7 cellular contexts compared by ENCODE assay signal in genomic region chr9:113463418-113464285, GRCh38. TPM values are rescaled to one million over a fixed set of nuclear protein-coding genes. Genes with fewer than 3 reads are reported as not detected.
DNase-seq lines count a peak whose midpoint lies in the region; ATAC-seq and TF ChIP-seq lines count a peak whose summit lies in the region.

Gene RGS3, plus strand, starts transcription at chr9:113463727. Its CDS starts 76 bp downstream, at chr9:113463803.

- no peak within 1 kb of the TSS for H3K27ac ChIP-seq in dorsolateral prefrontal cortex
- H3K27ac ChIP-seq in lower lobe of right lung = no peak within 1 kb of the TSS

- H3K4me3 ChIP-seq in dorsolateral prefrontal cortex (peak within 1 kb of the TSS in 58 of 59 donors; percentile 15 to 66 (median 44)), lower lobe of right lung (peak within 1 kb of the TSS; percentile 50)

- H3K27me3 ChIP-seq in dorsolateral prefrontal cortex (peaks cover 0 to 24% (median 3%) of the 10 kb centered on the region in 45 donors), lower lobe of right lung (ENCODE audit: low read depth) (no peaks in the 10 kb centered on the region)

- ATAC-seq in lower lobe of right lung (peak; percentile 96 to 99), HG03342 (IDR thresholded peaks at IDR 0.05; ENCODE audit: unreplicated experiment) (no peak)

- H3K4me1 ChIP-seq in lower lobe of right lung = peaks cover 12% of the 10 kb centered on the region

- peak within 1 kb of the TSS; percentile 84 for H3K4me3 Mint-ChIP-seq in type B pancreatic cell

- no peaks in the 10 kb centered on the region for H3K9me3 Mint-ChIP-seq in type B pancreatic cell

- H3K9me3 ChIP-seq in lower lobe of right lung = no peaks in the 10 kb centered on the region

- H3K27ac Mint-ChIP-seq in type B pancreatic cell = no peak within 1 kb of the TSS

- DNase-seq in HuH-7.5 (ENCODE audit: low spot score) (peak; percentile 76), NCI-H748 treated with DMSO at 0.1 percent for 48 hours (lab: John Stamatoyannopoulos, UW) (peak; percentile 74), dorsolateral prefrontal cortex (peak in 2 of 10 donors; percentile 15 to 49), lower lobe of right lung (peak; percentile 81), type B pancreatic cell (ENCODE audit: extremely low spot score, unreplicated experiment) (peak; percentile 77), dedifferentiated amniotic fluid mesenchymal stem cell (ENCODE audit: extremely low spot score) (no peak)

- no peaks in the 10 kb centered on the region for H3K36me3 ChIP-seq in lower lobe of right lung

- peaks cover 24% of the 10 kb centered on the region for H3K4me1 Mint-ChIP-seq in type B pancreatic cell (ENCODE audit: unreplicated experiment)

- intact Hi-C loops in dorsolateral prefrontal cortex (cut with DNase I) (no loop called here), lower lobe of right lung (cut with DNase I) (no loop called here)

- TF ChIP-seq CTCF in dorsolateral prefrontal cortex (IDR thresholded peaks at IDR 0.05 in 54 of 56, conservative IDR thresholded peaks at IDR 0.05 in 2 of 56; ENCODE audit: low read depth in 1 of 56, partially characterized antibody in 56 of 56) (no peak), lower lobe of right lung (IDR thresholded peaks at IDR 0.05) (no peak), type B pancreatic cell (conservative IDR thresholded peaks at IDR 0.05) (no peak)

- H3K27me3 Mint-ChIP-seq in type B pancreatic cell = peaks cover 32% of the 10 kb centered on the region

- peaks cover 4% of the 10 kb centered on the region for H3K36me3 Mint-ChIP-seq in type B pancreatic cell

RNA-seq across cellular contexts. Expression of gene RGS3, which starts in this region (rescaled TPM):
- total RNA-seq in dorsolateral prefrontal cortex = 10 to 100 TPM; 20.4 to 80.4 (median 36.4) TPM
- total RNA-seq in lower lobe of right lung = 66.2 TPM
- total RNA-seq in type B pancreatic cell (ENCODE audit: low replicate concordance) = 9.6 and 29.9 TPM in 2 replicates
